8 cellular contexts compared by ENCODE assay signal in the genomic region with DNA sequence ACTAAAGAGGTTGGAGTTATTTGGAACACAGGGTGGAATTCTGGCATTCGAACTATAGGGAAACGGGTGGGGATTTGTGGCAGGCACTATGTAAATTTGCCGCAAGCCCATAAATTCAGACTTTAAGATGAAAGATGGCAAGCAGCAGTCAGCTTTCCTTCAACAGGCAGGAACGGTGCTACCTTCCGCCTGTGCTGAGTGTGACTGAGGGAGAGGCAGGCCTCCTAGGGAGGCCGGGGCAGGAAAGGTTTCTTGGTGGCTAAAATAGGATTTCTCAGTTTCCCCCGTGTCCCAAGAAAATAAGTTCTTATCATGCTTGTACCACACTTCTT. TPM values are rescaled to one million over a fixed set of nuclear protein-coding genes. Genes with fewer than 3 reads are reported as not detected.
A peak's percentile ranks its signal among the peaks of the same experiment; 100 is the strongest.
DNase-seq lines count a peak whose midpoint lies in the region; ATAC-seq and TF ChIP-seq lines count a peak whose summit lies in the region.

No MANE protein-coding gene starts in this region.

- H3K9ac ChIP-seq in trophoblast cell (ENCODE audit: low read length): no peak overlapping the region

- no peak overlapping the region for H3K23ac ChIP-seq in trophoblast cell (ENCODE audit: low read length)

- peak overlapping the region; percentile 22 for H4K91ac ChIP-seq in trophoblast cell (ENCODE audit: low read depth, low read length)

- no peak for TF ChIP-seq CTCF in C4-2B (conservative IDR thresholded peaks at IDR 0.05)

- H3K27ac ChIP-seq in C4-2B (peak overlapping the region; percentile 88), iPS DF 6.9 (ENCODE audit: low read length) (peak overlapping the region; percentile 20), trophoblast cell (ENCODE audit: low read depth, low read length) (peak overlapping the region; percentile 88)

- no peak overlapping the region for H4K12ac ChIP-seq in trophoblast cell (ENCODE audit: low read depth, low read length)

- H3K36me3 ChIP-seq in iPS DF 6.9 (ENCODE audit: control insufficient read depth, insufficient read depth, low read length) (no peaks in the 10 kb centered on the region), trophoblast cell (ENCODE audit: control insufficient read depth in 1 of 2, insufficient read depth in 2 of 2, low read length in 2 of 2) (no peaks in the 10 kb centered on the region), H7 (replicated peaks; ENCODE audit: control insufficient read depth, insufficient read depth, low read length) (no peaks in the 10 kb centered on the region)

- no peaks in the 10 kb centered on the region for H3K9me3 ChIP-seq in T-helper 17 cell (ENCODE audit: control insufficient read depth, low read length, poor library complexity, severe bottlenecking)
- H3K9me3 ChIP-seq in iPS DF 6.9 (ENCODE audit: control insufficient read depth, insufficient read depth, low read length): no peaks in the 10 kb centered on the region
- no peaks in the 10 kb centered on the region for H3K9me3 ChIP-seq in trophoblast cell (ENCODE audit: insufficient read depth, low read depth, low read length)

- peaks cover 27% of the 10 kb centered on the region for H3K4me1 Mint-ChIP-seq in T-helper 17 cell

- H3K4me3 Mint-ChIP-seq in T-helper 17 cell: no peak overlapping the region

- H3K4me3 ChIP-seq in iPS DF 6.9 (ENCODE audit: low read length) (no peak overlapping the region), trophoblast cell (ENCODE audit: low read depth, low read length) (no peak overlapping the region), H7 (ENCODE audit: insufficient read depth, low read depth, low read length) (no peak overlapping the region)

- ATAC-seq in T-helper 17 cell: no peak

- peak overlapping the region; percentile 49 for H3K14ac ChIP-seq in trophoblast cell (ENCODE audit: low read length)

- peak overlapping the region; percentile 26 for H3K4me2 ChIP-seq in trophoblast cell (ENCODE audit: low read length)

- H3K18ac ChIP-seq in trophoblast cell (ENCODE audit: low read length): peak overlapping the region; percentile 49

- no CpG with 5 or more reads among the region's 7 CpGs for WGBS in iPS DF 6.9 (ENCODE audit: insufficient coverage, insufficient read length)
- no CpG with 5 or more reads among the region's 7 CpGs for WGBS in trophoblast cell (ENCODE audit: extremely low coverage, insufficient coverage, insufficient read length)

- DNase-seq in T-helper 17 cell (no peak), iPS DF 6.9 (ENCODE audit: low read depth, low spot score) (no peak), trophoblast cell (no peak), NCI-H1694 treated with DMSO at 0.1 percent for 48 hours (lab: John Stamatoyannopoulos, UW) (no peak), NCI-H82 (lab: John Stamatoyannopoulos, UW) (no peak), H7 (no peak), NCI-H128 (lab: John Stamatoyannopoulos, UW; ENCODE audit: unreplicated experiment) (no peak)

- H2BK12ac ChIP-seq in trophoblast cell (ENCODE audit: low read length): peak overlapping the region; percentile 62

- peak overlapping the region; percentile 59 for H2BK5ac ChIP-seq in trophoblast cell (ENCODE audit: low read depth, low read length, poor library complexity)

- H3K27me3 ChIP-seq in iPS DF 6.9 (ENCODE audit: control insufficient read depth, insufficient read depth, low read length) (no peaks in the 10 kb centered on the region), trophoblast cell (ENCODE audit: insufficient read depth, low read length) (no peaks in the 10 kb centered on the region), H7 (ENCODE audit: control insufficient read depth, insufficient read depth, low read length) (no peaks in the 10 kb centered on the region)

- no peaks in the 10 kb centered on the region for H3K27me3 Mint-ChIP-seq in T-helper 17 cell

- peak overlapping the region; percentile 40 for H2BK120ac ChIP-seq in trophoblast cell (ENCODE audit: insufficient read depth, low read length, poor library complexity)

- H3K36me3 Mint-ChIP-seq in T-helper 17 cell (ENCODE audit: low read depth): no peaks in the 10 kb centered on the region

- no peak overlapping the region for H2AK5ac ChIP-seq in trophoblast cell (ENCODE audit: low read length)

- H3K79me1 ChIP-seq in trophoblast cell (ENCODE audit: low read length): peaks cover 14% of the 10 kb centered on the region

- H2AFZ ChIP-seq in trophoblast cell (ENCODE audit: insufficient read depth, low read length, poor library complexity): no peak overlapping the region

- peak overlapping the region; percentile 76 for H3K4ac ChIP-seq in trophoblast cell (ENCODE audit: low read depth, low read length)

- H3K27ac Mint-ChIP-seq in T-helper 17 cell: peak overlapping the region; percentile 74

- H3K4me1 ChIP-seq in iPS DF 6.9 (ENCODE audit: control insufficient read depth, insufficient read depth, low read length): peaks cover 11% of the 10 kb centered on the region
- H3K4me1 ChIP-seq in trophoblast cell (ENCODE audit: control insufficient read depth in 1 of 2, insufficient read depth in 2 of 2, low read length in 2 of 2): peaks cover 24 to 28% of the 10 kb centered on the region in 2 experiments

- no peak overlapping the region for H4K8ac ChIP-seq in trophoblast cell (ENCODE audit: low read depth, low read length)

- H3K79me2 ChIP-seq in trophoblast cell (ENCODE audit: control insufficient read depth, insufficient read depth, low read length, poor library complexity): peaks cover 28% of the 10 kb centered on the region

RNA-seq across cellular contexts. Expression of a gene that starts 12.5 kb away (rescaled TPM):
- 10 to 100 TPM; 41.1 to 42.5 TPM for total RNA-seq in T-helper 17 cell
- polyA plus RNA-seq in trophoblast cell (2013): 139 and 141 TPM in 2 replicates
- total RNA-seq in H7 (2014; rRNA removed; shearing (Covaris generic)): 75.4 and 116 TPM in 2 replicates

Comparison
In these comparisons a context has a peak if more than half of its experiments do, and no peak if none do; other contexts are left out.
1. H3K27ac ChIP-seq: peak in every context shown above with its lines; median percentile 88 in C4-2B; 88 in trophoblast cell; 20 in iPS DF 6.9.